8 cellular contexts compared by ENCODE assay signal in the genomic region with DNA sequence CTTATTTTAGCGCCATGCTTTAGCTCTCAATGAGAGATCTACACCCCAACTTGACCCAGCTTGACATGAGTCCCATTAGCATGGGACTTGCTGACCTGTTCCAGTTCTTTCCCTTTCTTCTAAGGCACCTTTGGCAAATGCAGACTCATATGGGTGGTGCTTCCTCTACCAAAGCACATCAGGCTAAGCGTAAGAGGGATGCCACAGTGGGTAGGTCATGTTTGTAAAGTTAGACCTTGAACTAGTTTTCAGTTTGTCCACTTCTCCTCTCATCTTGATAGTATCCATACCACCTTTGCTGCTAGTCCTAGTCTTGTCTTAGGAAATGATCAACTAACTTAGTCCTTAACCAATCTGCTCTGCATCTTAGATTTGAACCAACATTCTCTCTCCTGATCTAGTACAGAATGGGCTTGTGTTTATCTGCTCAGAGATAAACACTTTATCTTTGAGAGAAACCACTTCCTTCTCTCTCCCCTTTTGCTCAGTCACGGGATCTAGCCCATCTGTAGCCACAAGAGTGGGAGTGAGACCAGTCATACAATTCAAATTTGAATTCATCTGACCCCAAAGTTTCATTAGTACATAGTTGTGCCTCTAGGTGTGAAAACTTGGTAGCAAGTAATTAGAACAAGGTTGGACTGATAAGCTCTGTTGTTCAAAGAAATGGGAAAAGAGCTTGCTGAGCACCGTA.
DNase-seq lines count a peak whose midpoint lies in the region; ATAC-seq, FAIRE-seq and TF ChIP-seq lines count a peak whose summit lies in the region.

No MANE protein-coding gene starts in this region.

- H4K20me1 ChIP-seq in IMR-90 (ENCODE audit: insufficient read depth, low read length) = no peaks in the 10 kb centered on the region
- no peaks in the 10 kb centered on the region for H4K20me1 ChIP-seq in K562 (replicated peaks; ENCODE audit: control insufficient read depth, insufficient read depth, low read length)

- BruUV-seq in IMR-90 (replicated peaks; lab: Mats Ljungman, UMichigan) = no TSS peak
- BruUV-seq in K562 (replicated peaks; lab: Mats Ljungman, UMichigan) = no TSS peak

- H3K4me1 ChIP-seq in IMR-90 (ENCODE audit: control insufficient read depth, insufficient read depth, low read length) (peaks cover 15% of the 10 kb centered on the region), K562 (replicated peaks in 1 of 2; ENCODE audit: control insufficient read depth in 2 of 2, insufficient read depth in 2 of 2, low read length in 2 of 2) (peaks cover 0 to 26% of the 10 kb centered on the region in 2 experiments; a peak in 4 of 5 replicates), colonic mucosa (no peaks in the 10 kb centered on the region)

- no peak for FAIRE-seq in K562 (lab: Jason Lieb, UNC)

- H3K9ac ChIP-seq in IMR-90 (ENCODE audit: low read depth, low read length) = no peak overlapping the region
- H3K9ac ChIP-seq in K562 (ENCODE audit: insufficient read depth in 1 of 2, low read depth in 2 of 2, low read length in 2 of 2) = no peak overlapping the region
- no peak overlapping the region for H3K9ac ChIP-seq in colonic mucosa (ENCODE audit: low read depth in 2 of 2, low read length in 2 of 2)

- peak overlapping the region; percentile 84 for H2BK120ac ChIP-seq in IMR-90 (ENCODE audit: low read depth, low read length)

- H3K9me1 ChIP-seq in IMR-90 (ENCODE audit: insufficient read depth, low read length) = peaks cover 3% of the 10 kb centered on the region
- H3K9me1 ChIP-seq in K562 (ENCODE audit: control insufficient read depth, insufficient read depth, low read length) = no peaks in the 10 kb centered on the region

- TF ChIP-seq CTCF in IMR-90 (conservative IDR thresholded peaks at IDR 0.05; ENCODE audit: low read depth, low read length) (no peak), K562 (IDR thresholded peaks at IDR 0.05 in 2 of 3, conservative IDR thresholded peaks at IDR 0.05 in 1 of 3; ENCODE audit: insufficient read depth in 2 of 3, low read depth in 1 of 3, low read length in 3 of 3) (no peak), colonic mucosa (IDR thresholded peaks at IDR 0.05) (no peak)

- no peaks in the 10 kb centered on the region; a peak in 1 of 4 replicates for H3K79me1 ChIP-seq in IMR-90 (ENCODE audit: low read depth in 1 of 2, low read length in 2 of 2)

- H4K91ac ChIP-seq in IMR-90 (ENCODE audit: insufficient read depth, low read depth, low read length) = peak overlapping the region; percentile 37; the same call in 1 of the 2 replicates

- H2AFZ ChIP-seq in IMR-90 (replicated peaks; ENCODE audit: low read length, poor library complexity) (no peak overlapping the region), K562 (ENCODE audit: low read depth, low read length) (no peak overlapping the region)

- peak overlapping the region; percentile 83 for H3K4ac ChIP-seq in IMR-90 (ENCODE audit: low read depth, low read length)

- ATAC-seq in GM18511 (IDR thresholded peaks at IDR 0.05; ENCODE audit: unreplicated experiment) = peak; percentile 96
- peak; percentile 84 for ATAC-seq in GM21529 (IDR thresholded peaks at IDR 0.05; ENCODE audit: unreplicated experiment)
- peak; percentile 59; the same call in 1 of the 2 replicates for ATAC-seq in IMR-90 (ENCODE audit: low read depth)
- ATAC-seq in K562 = no peak

- H3K36me3 ChIP-seq in IMR-90 (ENCODE audit: control insufficient read depth, insufficient read depth, low read length) = no peaks in the 10 kb centered on the region
- no peaks in the 10 kb centered on the region for H3K36me3 ChIP-seq in K562 (ENCODE audit: control insufficient read depth, insufficient read depth, low read length)
- H3K36me3 ChIP-seq in colonic mucosa = no peaks in the 10 kb centered on the region

- H3K27ac ChIP-seq in IMR-90 (ENCODE audit: insufficient read depth, low read length) (no peak overlapping the region), K562 (ENCODE audit: extremely low read depth, low read depth, low read length) (no peak overlapping the region), colonic mucosa (no peak overlapping the region)

- no peak overlapping the region for H3K4me2 ChIP-seq in IMR-90 (ENCODE audit: low read depth, low read length)
- H3K4me2 ChIP-seq in K562 (ENCODE audit: insufficient read depth, low read length) = no peak overlapping the region

- H3K14ac ChIP-seq in IMR-90 (replicated peaks; ENCODE audit: low read depth, low read length) = peak overlapping the region; percentile 63

- peaks cover 3% of the 10 kb centered on the region; the same call in 1 of the 2 replicates for H3K9me3 ChIP-seq in IMR-90 (ENCODE audit: control insufficient read depth, insufficient read depth, low read length)
- no peaks in the 10 kb centered on the region; the same call in 1 of the 2 replicates for H3K9me3 ChIP-seq in K562 (replicated peaks; ENCODE audit: control insufficient read depth, insufficient read depth, low read depth, low read length)
- H3K9me3 ChIP-seq in colonic mucosa = no peaks in the 10 kb centered on the region

- H3K18ac ChIP-seq in IMR-90 (ENCODE audit: low read depth, low read length) = peak overlapping the region; percentile 88; the same call in 1 of the 2 replicates

- H3K79me2 ChIP-seq in K562 (ENCODE audit: control insufficient read depth, insufficient read depth, low read length) = no peaks in the 10 kb centered on the region

- peak overlapping the region; percentile 43; the same call in 2 of the 3 replicates for H2BK15ac ChIP-seq in IMR-90 (ENCODE audit: low read depth, low read length)

- no CpG with 5 or more reads among the region's 4 CpGs for WGBS in IMR-90 (ENCODE audit: extremely low coverage in 2 of 2, insufficient read length in 1 of 2), 2 experiments
- WGBS in K562 (ENCODE audit: insufficient coverage, low coverage, missing lambda C conversion rate) = 10% methylated on average over 4 of the region's 4 CpGs

- dilution Hi-C loops in IMR-90 (cut with HindIII; ENCODE audit: low sequenced_read_pairs, unreplicated experiment) = no loop called here

- H2AK9ac ChIP-seq in IMR-90 (replicated peaks; ENCODE audit: low read depth, low read length, poor library complexity) = no peak overlapping the region

- in situ Hi-C loops in IMR-90 (cut with MboI; ENCODE audit: low sequenced_read_pairs) (no loop called here), K562 (cut with MboI) (no loop called here)

- intact Hi-C loops in IMR-90 (cut with micrococcal nuclease) (no loop called here), K562 (cut with micrococcal nuclease) (no loop called here), colonic mucosa (cut with DNase I) (no loop called here)

- H3K56ac ChIP-seq in IMR-90 (ENCODE audit: extremely low read depth, insufficient read depth, low read length) = no peak overlapping the region

- H3K27me3 ChIP-seq in IMR-90 (ENCODE audit: control insufficient read depth, insufficient read depth, low read length) (no peaks in the 10 kb centered on the region), K562 (ENCODE audit: control insufficient read depth in 2 of 2, insufficient read depth in 2 of 2, low read length in 2 of 2) (no peaks in the 10 kb centered on the region), colonic mucosa (no peaks in the 10 kb centered on the region)

- no peak for DNase-seq in IMR-90
- no peak for DNase-seq in K562 (ENCODE audit: extremely low read depth in 1 of 4, low spot score in 3 of 4)
- DNase-seq in SK-N-DZ (ENCODE audit: low spot score) = no peak
- DNase-seq in SW 1271 (lab: John Stamatoyannopoulos, UW) = no peak
- no peak for DNase-seq in colonic mucosa
- DNase-seq in HCEC 1CT = no peak

- peak overlapping the region; percentile 85 for H2BK20ac ChIP-seq in IMR-90 (ENCODE audit: low read depth, low read length)

- no peak for TF ChIP-seq POLR2A in IMR-90 (IDR thresholded peaks at IDR 0.05; ENCODE audit: low read depth, low read length)
- no peak for TF ChIP-seq POLR2A in K562 (conservative IDR thresholded peaks at IDR 0.05)

- peak overlapping the region; percentile 24; the same call in 1 of the 2 replicates for H4K5ac ChIP-seq in IMR-90 (ENCODE audit: low read depth, low read length)

- no peak overlapping the region for H3K4me3 ChIP-seq in IMR-90 (ENCODE audit: insufficient read depth, low read depth, low read length)
- H3K4me3 ChIP-seq in K562 = no peak overlapping the region
- H3K4me3 ChIP-seq in colonic mucosa = no peak overlapping the region

- peak overlapping the region; percentile 82; the same call in 1 of the 2 replicates for H3K23ac ChIP-seq in IMR-90 (ENCODE audit: low read depth, low read length)

- H2AK5ac ChIP-seq in IMR-90 (ENCODE audit: low read depth, low read length) = peak overlapping the region; percentile 54; the same call in 1 of the 2 replicates

- TF ChIP-seq EP300 in K562 (IDR thresholded peaks at IDR 0.05; ENCODE audit: low read length) = peak; percentile 55; the same call in 1 of the 2 replicates

- no peak for TF ChIP-seq RAD21 in IMR-90 (IDR thresholded peaks at IDR 0.05; ENCODE audit: low read length)
- TF ChIP-seq RAD21 in K562 (CRISPR knock-in tag; conservative IDR thresholded peaks at IDR 0.05 in 1 of 2, IDR thresholded peaks at IDR 0.05 in 1 of 2) = peak in 1 of 2 experiments; percentile 9; a peak in 1 of 4 replicates

- CTCF ChIA-PET in IMR-90 (lab: Yijun Ruan, JAX) = no interaction called here
- CTCF ChIA-PET in K562 (lab: Yijun Ruan, JAX; ENCODE audit: low intra/inter-chr PET ratio) = no interaction called here

- no peak overlapping the region for H2BK5ac ChIP-seq in IMR-90 (ENCODE audit: low read depth, low read length, poor library complexity, severe bottlenecking)

- peak overlapping the region in 1 of 2 experiments; percentile 73; a peak in 1 of 4 replicates for H4K8ac ChIP-seq in IMR-90 (ENCODE audit: low read depth in 2 of 2, low read length in 2 of 2)

- POLR2A ChIA-PET in IMR-90 (lab: Charles Lee; ENCODE audit: unreplicated experiment) (no interaction called here), K562 (lab: Yijun Ruan, JAX) (no interaction called here)

TF ChIP-seq in IMR-90, 13 proteins besides CTCF, POLR2A, EP300 and RAD21:
- TF ChIP-seq NFE2L2 (IDR thresholded peaks at IDR 0.05; ENCODE audit: low read depth, low read length) (no peak), BHLHE40 (IDR thresholded peaks at IDR 0.05; ENCODE audit: low read depth, low read length) (peak; percentile 69; the same call in 1 of the 2 replicates)

TF ChIP-seq in K562, 482 proteins besides CTCF, POLR2A, EP300 and RAD21 (continues in another document):
- no peak for TF ChIP-seq MNT (conservative IDR thresholded peaks at IDR 0.05)
- TF ChIP-seq HLTF (IDR thresholded peaks at IDR 0.05) = no peak
